1 cellular context compared by ENCODE assay signal in genomic region chr20:45355209-45355608, GRCh38.
TF ChIP-seq lines count a peak whose summit lies in the region.

No MANE protein-coding gene starts in this region.

TF ChIP-seq in SK-N-SH treated with all-trans-retinoic acid at 6 μM for 48 hours, 23 proteins besides CTCF, POLR2A, EP300 and RAD21 (continued from another document):
- no peak for TF ChIP-seq TSHZ2 (CRISPR knock-in tag; IDR thresholded peaks at IDR 0.05)
- no peak for TF ChIP-seq SNAI2 (CRISPR knock-in tag; IDR thresholded peaks at IDR 0.05)
- TF ChIP-seq ARNTL (CRISPR knock-in tag; IDR thresholded peaks at IDR 0.05; ENCODE audit: borderline replicate concordance, low read depth) = no peak
- TF ChIP-seq PPARA (CRISPR knock-in tag; IDR thresholded peaks at IDR 0.05; ENCODE audit: borderline replicate concordance) = no peak
- TF ChIP-seq PATZ1 (CRISPR knock-in tag; IDR thresholded peaks at IDR 0.05; ENCODE audit: borderline replicate concordance) = no peak
- no peak for TF ChIP-seq ZNF565 (CRISPR knock-in tag; conservative IDR thresholded peaks at IDR 0.05; ENCODE audit: low read depth)
- no peak for TF ChIP-seq BACH2 (CRISPR knock-in tag; IDR thresholded peaks at IDR 0.05; ENCODE audit: borderline replicate concordance)
- no peak for TF ChIP-seq CSDC2 (CRISPR knock-in tag; IDR thresholded peaks at IDR 0.05)
